In genomic region chr6:34020278-34020677, GRCh38 we compare ENCODE assay signal across 18 cellular contexts.
"Had no signal": no experiment of that assay in that cellular context is flagged by ENCODE, and none has a peak within 500 bp of the region (broad histone marks: within the 10 kb centered on the region; RNA-seq: fewer than 3 reads in every experiment).

No MANE protein-coding gene starts in this region.

- H3K27me3 ChIP-seq: SJSA1 had no signal

- H3K4me3 ChIP-seq: K562, SJSA1, SK-N-MC had no signal

- DNase-seq: Kasumi-1, MM.1S, NCI-H1092 treated with DMSO at 0.1 percent for 48 hours, NCI-H187, NCI-H2029, NCI-H2171, NCI-H226, NCI-H446, NCI-H510A, NCI-H524 treated with DMSO at 0.1 percent for 48 hours, Right ventricle myocardium superior, SIG-M5 had no signal

- H3K36me3 ChIP-seq: SJSA1 had no signal

- H3K36me3 Mint-ChIP-seq: IgD-negative memory B cell had no signal

- H3K4me2 ChIP-seq: KMS-11 had no signal

- ATAC-seq: K562 had no signal

- H3K27ac Mint-ChIP-seq: IgD-negative memory B cell had no signal

- H3K27ac ChIP-seq: HL-60, KMS-11, SJSA1, SK-N-MC had no signal

- H3K4me1 Mint-ChIP-seq: IgD-negative memory B cell had no signal

- H3K9me3 Mint-ChIP-seq: IgD-negative memory B cell had no signal

- H3K4me3 Mint-ChIP-seq: IgD-negative memory B cell had no signal
